10 cellular contexts compared by ENCODE assay signal in the genomic region with DNA sequence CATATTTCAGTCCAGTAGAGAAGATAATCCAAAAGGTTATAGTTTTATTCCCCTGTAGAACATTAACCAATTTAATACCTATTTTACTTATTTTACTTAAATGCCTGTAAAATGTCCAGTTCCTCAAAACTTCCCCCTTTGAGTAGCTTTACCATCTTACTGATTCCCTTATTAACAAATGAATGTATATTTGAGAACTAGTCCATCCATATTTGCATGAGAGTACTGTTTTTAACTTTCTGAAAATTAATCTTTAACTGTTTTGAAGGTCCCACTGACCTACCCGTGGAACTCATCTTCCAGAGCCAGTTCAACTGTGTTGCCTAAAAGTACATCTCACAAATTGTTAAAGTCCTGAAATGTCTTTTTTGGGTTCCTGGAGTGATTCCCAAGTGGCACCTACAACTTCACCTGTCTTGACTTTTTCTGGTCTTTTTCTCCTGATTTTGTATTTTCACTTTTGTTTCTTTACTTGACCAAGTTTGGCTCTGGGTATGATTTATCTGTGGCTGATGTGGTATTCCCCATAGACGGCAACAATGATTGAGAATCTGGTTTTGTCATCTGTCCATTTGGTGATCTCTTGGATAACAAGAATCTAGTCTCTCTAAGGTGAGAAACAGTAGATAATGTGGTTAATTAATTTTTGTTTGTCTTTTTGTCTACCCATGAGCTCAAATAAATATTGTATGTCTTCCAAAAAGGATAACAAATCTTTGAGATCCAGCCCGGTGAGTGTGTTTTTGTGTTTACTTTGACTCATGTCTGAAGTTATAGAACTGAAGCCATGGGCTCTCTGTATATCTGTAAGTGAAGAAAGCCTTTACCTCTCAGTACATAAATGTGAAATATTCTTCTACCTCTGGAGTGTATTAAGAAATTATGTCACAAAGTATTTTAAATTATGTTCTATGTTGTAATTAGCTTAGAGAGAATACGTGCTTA.
DNase-seq lines count a peak whose midpoint lies in the region; ATAC-seq and TF ChIP-seq lines count a peak whose summit lies in the region.
"Had no signal": no experiment of that assay in that cellular context is flagged by ENCODE, and none has a peak within 500 bp of the region (broad histone marks: within the 10 kb centered on the region; RNA-seq: fewer than 3 reads in every experiment).

No MANE protein-coding gene starts in this region.

- TF ChIP-seq CTCF in HFFc6 (IDR thresholded peaks at IDR 0.05) = no peak
- no peak for TF ChIP-seq CTCF in stomach (IDR thresholded peaks at IDR 0.05)

- no peaks in the 10 kb centered on the region for H3K9me3 ChIP-seq in stomach
- H3K9me3 ChIP-seq: testis had no signal

- DNase-seq in HFFc6 = no peak
- no peak for DNase-seq in globus pallidus (ENCODE audit: low spot score)
- DNase-seq in KG1 (lab: John Stamatoyannopoulos, UW) = no peak
- DNase-seq in stomach = no peak
- DNase-seq: NCI-H1694 treated with DMSO at 0.1 percent for 48 hours, testis had no signal

- H3K36me3 ChIP-seq in stomach = no peaks in the 10 kb centered on the region

- H3K27ac ChIP-seq in stomach = no peak overlapping the region
- H3K27ac ChIP-seq: testis had no signal

- peak overlapping the region; percentile 50 for H3K27ac Mint-ChIP-seq in activated naive CD8-positive, alpha-beta T cell
- H3K27ac Mint-ChIP-seq in HFFc6 = no peak overlapping the region

- no peaks in the 10 kb centered on the region for H3K9me3 Mint-ChIP-seq in activated naive CD8-positive, alpha-beta T cell (ENCODE audit: low read depth)
- H3K9me3 Mint-ChIP-seq in HFFc6 = no peaks in the 10 kb centered on the region

- no peaks in the 10 kb centered on the region for H3K27me3 Mint-ChIP-seq in activated naive CD8-positive, alpha-beta T cell
- H3K27me3 Mint-ChIP-seq in HFFc6 (ENCODE audit: insufficient read depth) = no peaks in the 10 kb centered on the region

- TF ChIP-seq EP300 in stomach (IDR thresholded peaks at IDR 0.05) = no peak

- intact Hi-C loops in stomach (cut with DNase I; ENCODE audit: low total_unique reads) = no loop called here

- peaks cover 61% of the 10 kb centered on the region for H3K4me1 Mint-ChIP-seq in activated naive CD8-positive, alpha-beta T cell (ENCODE audit: low read depth)
- H3K4me1 Mint-ChIP-seq in HFFc6 (ENCODE audit: low read depth) = peaks cover 62% of the 10 kb centered on the region

- TF ChIP-seq POLR2A in stomach (IDR thresholded peaks at IDR 0.05) = no peak

- WGBS in stomach, 5 donors = 59 to 78% (median 72%) methylated on average over 4 of the region's 4 CpGs

- no peaks in the 10 kb centered on the region for H3K36me3 Mint-ChIP-seq in activated naive CD8-positive, alpha-beta T cell
- no peaks in the 10 kb centered on the region for H3K36me3 Mint-ChIP-seq in HFFc6 (ENCODE audit: low read depth)

- H3K4me3 Mint-ChIP-seq in activated naive CD8-positive, alpha-beta T cell = peak overlapping the region; percentile 1
- no peak overlapping the region for H3K4me3 Mint-ChIP-seq in HFFc6

- peaks cover 0 to 15% (median 7%) of the 10 kb centered on the region in 4 donors for H3K4me1 ChIP-seq in stomach

- H3K27me3 ChIP-seq in stomach = no peaks in the 10 kb centered on the region
- H3K27me3 ChIP-seq: testis had no signal

- ATAC-seq in GM18498 (IDR thresholded peaks at IDR 0.05; ENCODE audit: unreplicated experiment) = peak; percentile 75
- peak; percentile 72 for ATAC-seq in GM19455 (IDR thresholded peaks at IDR 0.05; ENCODE audit: unreplicated experiment)
- peak; percentile 80 for ATAC-seq in HG03066 (IDR thresholded peaks at IDR 0.05; ENCODE audit: low read depth, unreplicated experiment)

- H3K4me3 ChIP-seq in stomach = no peak overlapping the region
- H3K4me3 ChIP-seq: testis had no signal
